ENCODE assay signal across 16 cellular contexts in the genomic region with DNA sequence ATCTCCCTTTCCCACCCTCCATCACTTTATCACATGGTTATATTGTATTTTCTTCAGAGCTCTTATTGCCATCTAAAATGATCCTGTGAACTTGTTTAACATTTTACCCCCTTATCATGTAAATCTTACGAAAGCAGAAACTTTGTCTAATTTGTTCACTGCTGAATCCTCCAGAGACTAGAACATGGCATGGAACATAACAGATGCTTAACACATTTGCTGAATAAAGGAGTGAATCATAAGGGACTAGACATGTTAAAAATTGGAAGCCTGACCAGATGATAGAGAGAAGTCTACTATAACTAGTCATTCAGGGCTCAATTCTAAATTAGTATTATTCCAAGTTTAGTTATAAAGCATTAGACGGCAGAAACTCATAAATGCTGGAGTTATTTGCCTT.
"Had no signal": no experiment of that assay in that cellular context is flagged by ENCODE, and none has a peak within 500 bp of the region (broad histone marks: within the 10 kb centered on the region; RNA-seq: fewer than 3 reads in every experiment).

No MANE protein-coding gene starts in this region.

- H3K9me3 ChIP-seq: lower lobe of right lung, pancreas, testis, upper lobe of right lung had no signal

- DNase-seq: activated CD4-positive, alpha-beta T cell treated with anti-CD3 and anti-CD28 coated beads, Interleukin-2, amount 50 U/mL, for 4 hours; amniotic stem cell; dermis blood vessel endothelial cell; effector memory CD8-positive, alpha-beta T cell; esophagus squamous epithelium; islet precursor cell; left colon; lower lobe of right lung; natural killer cell; pancreas; spleen; stimulated activated CD4-positive, alpha-beta T cell treated with anti-CD3 and anti-CD28 coated beads, Interleukin-4, amount 100 ng/mL, for 4 hours; T-helper 2 cell; testis; upper lobe of right lung; WERI-Rb-1 had no signal

- H3K27me3 ChIP-seq: esophagus squamous epithelium, pancreas, spleen, testis, upper lobe of right lung had no signal

- H3K4me1 ChIP-seq: esophagus squamous epithelium, spleen, testis, upper lobe of right lung had no signal

- H3K36me3 ChIP-seq: esophagus squamous epithelium, lower lobe of right lung, pancreas, upper lobe of right lung, WERI-Rb-1 had no signal

- H3K4me3 ChIP-seq: esophagus squamous epithelium, lower lobe of right lung, pancreas, spleen, testis, upper lobe of right lung had no signal

- H3K27ac ChIP-seq: esophagus squamous epithelium, lower lobe of right lung, pancreas, spleen, testis, upper lobe of right lung, WERI-Rb-1 had no signal
